Comparison of ENCODE assay signal across 8 cellular contexts in the genomic region with DNA sequence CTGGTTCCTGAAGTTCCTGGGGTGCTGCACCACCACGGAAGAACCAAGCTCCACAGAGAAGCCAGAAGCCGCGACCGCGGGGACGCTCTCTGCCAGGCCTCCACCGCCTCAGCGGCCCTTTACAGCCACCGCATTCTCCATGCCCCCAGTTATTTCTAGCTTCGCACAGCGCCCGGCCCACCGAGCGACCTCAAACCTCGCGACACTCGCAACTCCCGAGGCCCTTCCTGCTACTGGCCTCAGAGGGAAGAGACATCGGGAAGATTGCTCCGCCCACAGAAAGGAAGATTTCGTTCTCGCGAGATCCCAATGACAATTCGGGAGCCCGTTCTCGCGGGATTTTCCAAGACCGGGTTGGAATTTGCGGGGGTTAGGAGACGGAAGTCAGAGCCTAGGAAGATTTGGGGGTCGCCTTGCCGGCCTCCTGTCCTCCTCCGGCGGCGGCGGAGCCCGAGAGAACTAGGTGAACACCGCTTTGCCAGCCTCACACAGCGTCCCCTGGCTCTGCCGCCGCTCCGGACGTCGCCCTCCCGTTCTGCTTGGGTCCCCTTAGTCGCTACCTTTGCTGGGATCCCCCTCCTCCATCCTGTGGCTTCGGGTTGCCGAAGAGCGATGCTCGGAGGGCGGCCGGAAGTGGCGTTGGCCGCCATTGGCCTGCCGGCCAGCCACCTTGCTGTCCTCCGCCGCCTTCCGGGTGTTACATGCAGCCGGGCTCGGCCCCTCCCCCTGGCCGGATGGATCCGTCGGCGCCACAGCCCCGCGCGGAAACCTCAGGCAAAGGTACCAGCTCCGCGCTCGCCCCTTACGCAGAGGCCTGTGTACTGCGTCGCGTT. TPM values are rescaled to one million over a fixed set of nuclear protein-coding genes. Genes with fewer than 3 reads are reported as not detected.
DNase-seq lines count a peak whose midpoint lies in the region; ATAC-seq and TF ChIP-seq lines count a peak whose summit lies in the region.

A gene with protein sequence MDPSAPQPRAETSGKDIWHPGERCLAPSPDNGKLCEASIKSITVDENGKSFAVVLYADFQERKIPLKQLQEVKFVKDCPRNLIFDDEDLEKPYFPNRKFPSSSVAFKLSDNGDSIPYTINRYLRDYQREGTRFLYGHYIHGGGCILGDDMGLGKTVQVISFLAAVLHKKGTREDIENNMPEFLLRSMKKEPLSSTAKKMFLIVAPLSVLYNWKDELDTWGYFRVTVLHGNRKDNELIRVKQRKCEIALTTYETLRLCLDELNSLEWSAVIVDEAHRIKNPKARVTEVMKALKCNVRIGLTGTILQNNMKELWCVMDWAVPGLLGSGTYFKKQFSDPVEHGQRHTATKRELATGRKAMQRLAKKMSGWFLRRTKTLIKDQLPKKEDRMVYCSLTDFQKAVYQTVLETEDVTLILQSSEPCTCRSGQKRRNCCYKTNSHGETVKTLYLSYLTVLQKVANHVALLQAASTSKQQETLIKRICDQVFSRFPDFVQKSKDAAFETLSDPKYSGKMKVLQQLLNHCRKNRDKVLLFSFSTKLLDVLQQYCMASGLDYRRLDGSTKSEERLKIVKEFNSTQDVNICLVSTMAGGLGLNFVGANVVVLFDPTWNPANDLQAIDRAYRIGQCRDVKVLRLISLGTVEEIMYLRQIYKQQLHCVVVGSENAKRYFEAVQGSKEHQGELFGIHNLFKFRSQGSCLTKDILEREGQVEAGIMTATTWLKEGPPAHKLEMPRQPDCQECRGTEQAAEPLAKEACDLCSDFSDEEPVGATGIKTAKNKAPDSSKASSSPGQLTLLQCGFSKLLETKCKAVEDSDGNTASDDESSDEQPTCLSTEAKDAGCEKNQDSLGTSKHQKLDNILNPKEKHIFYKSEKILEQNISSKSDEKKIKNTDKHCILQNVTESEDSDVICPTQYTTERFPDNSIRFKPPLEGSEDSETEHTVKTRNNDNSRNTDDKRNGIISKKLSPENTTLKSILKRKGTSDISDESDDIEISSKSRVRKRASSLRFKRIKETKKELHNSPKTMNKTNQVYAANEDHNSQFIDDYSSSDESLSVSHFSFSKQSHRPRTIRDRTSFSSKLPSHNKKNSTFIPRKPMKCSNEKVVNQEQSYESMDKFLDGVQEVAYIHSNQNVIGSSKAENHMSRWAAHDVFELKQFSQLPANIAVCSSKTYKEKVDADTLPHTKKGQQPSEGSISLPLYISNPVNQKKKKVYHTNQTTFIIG (N-terminal part only) (plus strand): TSS at position 387 of the 833 bp plus-strand sequence. CDS start 348 bp downstream, at position 735.

- H3K4me1 ChIP-seq in SK-N-SH (ENCODE audit: control insufficient read depth in 1 of 2, insufficient read depth in 2 of 2, low read depth in 1 of 2, low read length in 1 of 2) (peaks cover 6 to 8% of the 10 kb centered on the region in 2 experiments; a peak in 3 of 4 replicates), gastroesophageal sphincter (peaks cover 7 to 32% (median 14%) of the 10 kb centered on the region in 3 donors), thymus (ENCODE audit: control insufficient read depth, insufficient read depth, low read length) (peaks cover 13% of the 10 kb centered on the region)

- no peaks in the 10 kb centered on the region for H3K9me3 ChIP-seq in SK-N-SH
- H3K9me3 ChIP-seq in gastroesophageal sphincter = no peaks in the 10 kb centered on the region
- H3K9me3 ChIP-seq in thymus (ENCODE audit: control insufficient read depth) = no peaks in the 10 kb centered on the region

- WGBS in SK-N-SH (ENCODE audit: low lambda C conversion rate) = under 1% methylated on average over 34 of the region's 74 CpGs
- WGBS in gastroesophageal sphincter (ENCODE audit: low coverage in 1 of 2), 2 donors = 0 to 9% methylated on average over 4 to 13 of the region's 74 CpGs
- under 1% methylated on average over 74 of the region's 74 CpGs for WGBS in thymus

- H3K27me3 ChIP-seq in SK-N-SH (ENCODE audit: insufficient read depth) = no peaks in the 10 kb centered on the region
- H3K27me3 ChIP-seq in gastroesophageal sphincter = no peaks in the 10 kb centered on the region
- no peaks in the 10 kb centered on the region for H3K27me3 ChIP-seq in thymus (ENCODE audit: control insufficient read depth, insufficient read depth)

- H3K36me3 ChIP-seq in SK-N-SH (replicated peaks in 1 of 2; ENCODE audit: control insufficient read depth in 1 of 2, insufficient read depth in 2 of 2, low read length in 1 of 2) (peaks cover 4 to 9% of the 10 kb centered on the region in 2 experiments), gastroesophageal sphincter (peaks cover 0 to 6% of the 10 kb centered on the region in 2 donors), thymus (ENCODE audit: control insufficient read depth, insufficient read depth) (no peaks in the 10 kb centered on the region)

- no peak within 1 kb of the TSS for H3K9ac ChIP-seq in SK-N-SH

- no peak within 1 kb of the TSS for H3K4me3 Mint-ChIP-seq in activated naive CD4-positive, alpha-beta T cell treated with anti-CD3 and anti-CD28 coated beads for 36 hours
- H3K4me3 Mint-ChIP-seq in osteocyte (ENCODE audit: unreplicated experiment) = no peak within 1 kb of the TSS

- H3K4me2 ChIP-seq in SK-N-SH = no peak within 1 kb of the TSS; the same call in 1 of the 2 replicates

- CTCF ChIA-PET in SK-N-SH (lab: Yijun Ruan, JAX) = interaction anchor here (1.1 to 2.4 kb wide), 2 partner anchors 342 to 364 kb away, joined by 3 to 15 read pairs; no protein-coding TSS in a partner anchor
- CTCF ChIA-PET in activated naive CD4-positive, alpha-beta T cell treated with anti-CD3 and anti-CD28 coated beads for 36 hours (lab: Charles Lee) = interaction anchor here (0.8 to 1.3 kb wide), 3 partner anchors 15 to 148 kb away, joined by 3 read pairs; no protein-coding TSS in a partner anchor

- ATAC-seq in HG02642 (IDR thresholded peaks at IDR 0.05; ENCODE audit: poor library complexity, unreplicated experiment) = peak; percentile 90
- ATAC-seq in gastroesophageal sphincter = peak; percentile 97

- peak within 1 kb of the TSS; percentile 91 for H2AFZ ChIP-seq in SK-N-SH (ENCODE audit: low read depth)

- H3K27ac Mint-ChIP-seq in activated naive CD4-positive, alpha-beta T cell treated with anti-CD3 and anti-CD28 coated beads for 36 hours = no peak within 1 kb of the TSS
- no peak within 1 kb of the TSS for H3K27ac Mint-ChIP-seq in osteocyte (ENCODE audit: unreplicated experiment)

- no peak for TF ChIP-seq CTCF in GM12865 (IDR thresholded peaks at IDR 0.05; ENCODE audit: insufficient read depth, low read depth, low read length, missing control alignments)
- TF ChIP-seq CTCF in SK-N-SH (IDR thresholded peaks at IDR 0.05) = no peak
- peak in 3 of 4 experiments; percentile 8 to 52 (median 18) for TF ChIP-seq CTCF in gastroesophageal sphincter (IDR thresholded peaks at IDR 0.05)
- TF ChIP-seq CTCF in osteocyte (IDR thresholded peaks at IDR 0.05) = no peak

- TF ChIP-seq EP300 in SK-N-SH (IDR thresholded peaks at IDR 0.05; ENCODE audit: borderline replicate concordance in 1 of 2, low read depth in 1 of 2, low read length in 1 of 2) (no peak), gastroesophageal sphincter (IDR thresholded peaks at IDR 0.05) (no peak)

- peaks cover 8% of the 10 kb centered on the region for H3K9me3 Mint-ChIP-seq in activated naive CD4-positive, alpha-beta T cell treated with anti-CD3 and anti-CD28 coated beads for 36 hours
- H3K9me3 Mint-ChIP-seq in osteocyte (ENCODE audit: unreplicated experiment) = no peaks in the 10 kb centered on the region

- no peaks in the 10 kb centered on the region for H3K27me3 Mint-ChIP-seq in activated naive CD4-positive, alpha-beta T cell treated with anti-CD3 and anti-CD28 coated beads for 36 hours (ENCODE audit: low read depth)
- H3K27me3 Mint-ChIP-seq in osteocyte (ENCODE audit: unreplicated experiment) = no peaks in the 10 kb centered on the region

- H3K79me2 ChIP-seq in SK-N-SH (ENCODE audit: insufficient read depth) = peaks cover 19% of the 10 kb centered on the region

- intact Hi-C loops in activated naive CD4-positive, alpha-beta T cell treated with anti-CD3 and anti-CD28 coated beads for 36 hours (cut with micrococcal nuclease) = loop anchor here (1.0 to 5.0 kb wide), 9 partner anchors 15 to 1148 kb away; a partner anchor contains a TSS

- H3K9me2 ChIP-seq in SK-N-SH = no peaks in the 10 kb centered on the region

- H3K27ac ChIP-seq in SK-N-SH (ENCODE audit: low read depth in 2 of 2, low read length in 1 of 2) (no peak within 1 kb of the TSS; a peak in 1 of 4 replicates), gastroesophageal sphincter (no peak within 1 kb of the TSS), thymus (ENCODE audit: low read depth) (peak within 1 kb of the TSS; percentile 100)

- DNase-seq in GM12865 (ENCODE audit: low read depth) (peak; percentile 97), NCI-H1092 (lab: John Stamatoyannopoulos, UW) (peak; percentile 99), SK-N-SH (peak; percentile 92), osteocyte (ENCODE audit: extremely low spot score, unreplicated experiment) (peak; percentile 98)
- peak; percentile 96 for DNase-seq in activated naive CD4-positive, alpha-beta T cell treated with anti-CD3 and anti-CD28 coated beads for 36 hours

- peak; percentile 52 to 75 for TF ChIP-seq POLR2A in gastroesophageal sphincter (IDR thresholded peaks at IDR 0.05)

- H3K4me1 Mint-ChIP-seq in activated naive CD4-positive, alpha-beta T cell treated with anti-CD3 and anti-CD28 coated beads for 36 hours (ENCODE audit: low read depth) = peaks cover 24% of the 10 kb centered on the region
- H3K4me1 Mint-ChIP-seq in osteocyte (ENCODE audit: unreplicated experiment) = peaks cover 27% of the 10 kb centered on the region

- peaks cover 15% of the 10 kb centered on the region for H3F3A ChIP-seq in SK-N-SH (replicated peaks; ENCODE audit: insufficient read depth)

- TF ChIP-seq RAD21 in SK-N-SH (IDR thresholded peaks at IDR 0.05; ENCODE audit: low read length) = peak; percentile 32

- peaks cover 7% of the 10 kb centered on the region for H4K20me1 ChIP-seq in SK-N-SH (ENCODE audit: insufficient read depth)

- H3K4me3 ChIP-seq in GM12865 (ENCODE audit: low read depth, low read length) (no peak within 1 kb of the TSS), SK-N-SH (ENCODE audit: low read depth in 2 of 2, low read length in 1 of 2) (no peak within 1 kb of the TSS), gastroesophageal sphincter (no peak within 1 kb of the TSS), thymus (ENCODE audit: low read length) (no peak within 1 kb of the TSS)

- peaks cover 44% of the 10 kb centered on the region for H3K36me3 Mint-ChIP-seq in activated naive CD4-positive, alpha-beta T cell treated with anti-CD3 and anti-CD28 coated beads for 36 hours (ENCODE audit: low read depth)
- H3K36me3 Mint-ChIP-seq in osteocyte (ENCODE audit: unreplicated experiment) = peaks cover 15% of the 10 kb centered on the region

- POLR2A ChIA-PET in SK-N-SH (lab: Yijun Ruan, JAX) = interaction anchor here (0.5 to 2.5 kb wide), 20 partner anchors 11 to 562 kb away, joined by 3 to 10 read pairs (median 4); a partner anchor contains a TSS

TF ChIP-seq in SK-N-SH, 30 proteins besides CTCF, POLR2A, EP300 and RAD21 (continues in another document):
- TF ChIP-seq MXI1 (IDR thresholded peaks at IDR 0.05; ENCODE audit: low read depth, low read length) = peak; percentile 86

RNA-seq across cellular contexts. Expression of the gene that starts here (rescaled TPM):
- polyA plus RNA-seq in SK-N-SH (2012; rRNA removed) = 10.0 and 13.8 TPM in 2 replicates
- 13.5 and 16.0 TPM in 2 replicates for polyA plus RNA-seq in SK-N-SH (2012; cell fraction: cytosol; rRNA removed)
- polyA plus RNA-seq in SK-N-SH (2012; cell fraction: nucleus; rRNA removed) = 13.2 and 21.1 TPM in 2 replicates
- total RNA-seq in activated naive CD4-positive, alpha-beta T cell treated with anti-CD3 and anti-CD28 coated beads for 36 hours = 10 to 100 TPM; 20.3 to 20.6 TPM
- 100 to 1,000 TPM in 3 of 4 donors, 10 to 100 TPM in 1; 70.0 to 137 (median 113) TPM for total RNA-seq in gastroesophageal sphincter
- 48.9 and 50.5 TPM in 2 replicates for total RNA-seq in osteocyte
- 13.3 TPM for polyA plus RNA-seq in thymus

Comparison
In these comparisons a context has a peak if more than half of its experiments do, and no peak if none do; other contexts are left out.
1. CTCF ChIP-seq: peak in gastroesophageal sphincter (3 of 4); none in GM12865 (single experiment), SK-N-SH (single experiment) and osteocyte (single experiment).
2. Peak in every context shown above with its lines, with median percentiles within 50 percentile points of each other: DNase-seq.